In the genomic region with DNA sequence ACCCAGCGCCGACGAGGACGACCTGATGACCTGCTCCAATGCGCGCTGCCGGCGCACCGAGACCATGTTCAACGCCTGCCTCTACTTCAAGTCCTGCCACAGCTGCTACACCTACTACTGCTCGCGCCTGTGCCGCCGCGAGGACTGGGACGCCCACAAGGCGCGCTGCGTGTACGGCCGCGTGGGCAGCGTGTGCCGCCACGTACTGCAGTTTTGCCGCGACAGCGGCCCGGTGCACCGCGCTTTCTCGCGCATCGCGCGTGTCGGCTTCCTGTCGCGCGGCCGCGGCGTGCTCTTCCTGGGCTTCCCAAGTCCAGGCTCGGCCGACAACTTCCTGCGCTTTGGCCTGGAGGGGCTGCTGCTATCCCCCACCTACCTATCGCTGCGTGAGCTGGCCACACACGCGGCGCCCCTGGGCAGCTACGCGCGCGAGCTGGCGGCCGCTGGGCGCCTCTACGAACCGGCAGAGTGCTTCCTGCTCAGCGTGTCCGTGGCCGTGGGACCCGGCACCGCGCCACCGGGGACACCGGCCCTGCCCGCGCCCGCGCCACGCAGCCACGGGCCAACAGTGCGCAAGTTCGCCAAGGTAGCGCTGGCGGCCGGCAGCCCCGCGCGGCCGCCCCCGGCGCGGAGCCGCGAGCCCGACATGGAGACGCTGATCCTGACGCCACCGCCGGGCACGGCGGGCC, we compare ENCODE assay signal across 12 cellular contexts.
A peak's percentile ranks its signal among the peaks of the same experiment; 100 is the strongest.
DNase-seq lines count a peak whose midpoint lies in the region; TF ChIP-seq lines count a peak whose summit lies in the region.
"Had no signal": no experiment of that assay in that cellular context is flagged by ENCODE, and none has a peak within 500 bp of the region (broad histone marks: within the 10 kb centered on the region; RNA-seq: fewer than 3 reads in every experiment).

No MANE protein-coding gene starts in this region.

- H3K79me2 ChIP-seq in ACC112 (ENCODE audit: control insufficient read depth, insufficient read depth, low read length, unreplicated experiment), result no peaks in the 10 kb centered on the region

- peak overlapping the region; percentile 21; the same call in 1 of the 2 replicates for H3K27ac ChIP-seq in ACC112 (ENCODE audit: low read depth, low read length)
- H3K27ac ChIP-seq in mucosa of rectum (ENCODE audit: low read depth in 2 of 2, low read length in 2 of 2), result peak overlapping the region in 1 of 2 donors; percentile 61
- H3K27ac ChIP-seq: HL-60 had no signal

- H3K27me3 ChIP-seq in ACC112 (ENCODE audit: insufficient read depth, low read length) (peaks cover 9% of the 10 kb centered on the region; the same call in 1 of the 2 replicates), mucosa of rectum (ENCODE audit: control insufficient read depth in 2 of 2, insufficient read depth in 2 of 2, low read length in 2 of 2) (peaks cover 0 to 3% of the 10 kb centered on the region in 2 donors)

- peaks cover 14% of the 10 kb centered on the region for H3K4me1 ChIP-seq in ACC112 (ENCODE audit: control insufficient read depth, insufficient read depth, low read length, unreplicated experiment)
- peaks cover 30 to 35% of the 10 kb centered on the region in 2 donors for H3K4me1 ChIP-seq in mucosa of rectum (ENCODE audit: control insufficient read depth in 2 of 2, insufficient read depth in 2 of 2, low read length in 2 of 2)

- H3K9ac ChIP-seq in mucosa of rectum (ENCODE audit: low read depth in 1 of 2, low read length in 2 of 2), result no peak overlapping the region

- H3K9me3 ChIP-seq in mucosa of rectum (ENCODE audit: control insufficient read depth in 2 of 2, low read length in 2 of 2), result no peaks in the 10 kb centered on the region

- no peak overlapping the region for H3K4me3 Mint-ChIP-seq in nephron progenitor cell

- H3K36me3 Mint-ChIP-seq in nephron progenitor cell (ENCODE audit: low read depth), result no peaks in the 10 kb centered on the region

- H3K36me3 ChIP-seq in ACC112 (ENCODE audit: insufficient read depth, low read length), result no peaks in the 10 kb centered on the region
- peaks cover 4 to 10% of the 10 kb centered on the region in 2 donors for H3K36me3 ChIP-seq in mucosa of rectum (ENCODE audit: control insufficient read depth in 2 of 2, insufficient read depth in 2 of 2, low read length in 2 of 2)

- peaks cover 9% of the 10 kb centered on the region for H3K27me3 Mint-ChIP-seq in nephron progenitor cell (ENCODE audit: low read depth, poor library complexity)

- H3K4me1 Mint-ChIP-seq in nephron progenitor cell, result peaks cover 17% of the 10 kb centered on the region

- no peak overlapping the region for H2AFZ ChIP-seq in ACC112 (ENCODE audit: low read length, unreplicated experiment)

- no peak for TF ChIP-seq CTCF in nephron progenitor cell (IDR thresholded peaks at IDR 0.05)

- H3K27ac Mint-ChIP-seq in nephron progenitor cell, result no peak overlapping the region

- H3K4me3 ChIP-seq in ACC112 (ENCODE audit: low read depth, low read length), result peak overlapping the region; percentile 91
- peak overlapping the region; percentile 23 to 31 for H3K4me3 ChIP-seq in mucosa of rectum (ENCODE audit: low read length in 2 of 2)

- DNase-seq in DMS53 treated with DMSO at 0.1 percent for 48 hours (lab: John Stamatoyannopoulos, UW; ENCODE audit: unreplicated experiment) (peak; percentile 14), astrocyte of the hippocampus (ENCODE audit: low read depth, low spot score) (peak; percentile 29), NCI-H1048 (lab: John Stamatoyannopoulos, UW) (no peak), nephron progenitor cell (no peak), NCI-H187 treated with DMSO at 0.1 percent for 48 hours (lab: John Stamatoyannopoulos, UW) (no peak)
- no peak for DNase-seq in NK-92 treated with Interleukin-12 subunit alpha and Interleukin-12 subunit beta, amount 100 ng/mL, for 24 hours (lab: John Stamatoyannopoulos, UW)
- DNase-seq: effector CD8-positive, alpha-beta T cell; kidney glomerular epithelial cell; NCI-H1930 had no signal

- H3K9me3 Mint-ChIP-seq in nephron progenitor cell, result no peaks in the 10 kb centered on the region

Comparison
In these comparisons a context has a peak if more than half of its experiments do, and no peak if none do; other contexts are left out.
1. DNase-seq: peak in DMS53 treated with DMSO at 0.1 percent for 48 hours (single experiment) and astrocyte of the hippocampus (single experiment); none in NCI-H1048 (single experiment), nephron progenitor cell (single experiment), NK-92 treated with Interleukin-12 subunit alpha and Interleukin-12 subunit beta, amount 100 ng/mL, for 24 hours (single experiment) and NCI-H187 treated with DMSO at 0.1 percent for 48 hours (single experiment).